ENCODE assay signal across 8 cellular contexts in genomic region chr3:17412950-17413530, GRCh38.
DNase-seq lines count a peak whose midpoint lies in the region; ATAC-seq, FAIRE-seq and TF ChIP-seq lines count a peak whose summit lies in the region.

No MANE protein-coding gene starts in this region.

- no peak overlapping the region for H3K14ac ChIP-seq in trophoblast cell (ENCODE audit: low read length)

- no peak overlapping the region for H2BK5ac ChIP-seq in trophoblast cell (ENCODE audit: low read depth, low read length, poor library complexity)

- H2AFZ ChIP-seq in trophoblast cell (ENCODE audit: insufficient read depth, low read length, poor library complexity) = no peak overlapping the region

- intact Hi-C loops in CD14-positive monocyte (cut with micrococcal nuclease) = loop anchor here in 1 of 2 donors (5.0 to 10.0 kb wide), 2 partner anchors 158 to 811 kb away; no protein-coding TSS in a partner anchor

- H3K4me1 ChIP-seq in foreskin keratinocyte (no peaks in the 10 kb centered on the region), trophoblast cell (ENCODE audit: control insufficient read depth in 1 of 2, insufficient read depth in 2 of 2, low read length in 2 of 2) (no peaks in the 10 kb centered on the region)

- H2AK5ac ChIP-seq in trophoblast cell (ENCODE audit: low read length) = no peak overlapping the region

- no peak overlapping the region for H3K23ac ChIP-seq in trophoblast cell (ENCODE audit: low read length)

- peaks cover 0 to 2% (median 0%) of the 10 kb centered on the region in 7 donors for H3K9me3 Mint-ChIP-seq in CD14-positive monocyte

- H3K18ac ChIP-seq in trophoblast cell (ENCODE audit: low read length) = no peak overlapping the region

- no peaks in the 10 kb centered on the region for H3K79me1 ChIP-seq in trophoblast cell (ENCODE audit: low read length)

- no peaks in the 10 kb centered on the region for H3K79me2 ChIP-seq in trophoblast cell (ENCODE audit: control insufficient read depth, insufficient read depth, low read length, poor library complexity)

- no peak overlapping the region for H4K8ac ChIP-seq in trophoblast cell (ENCODE audit: low read depth, low read length)

- H3K27ac Mint-ChIP-seq in CD14-positive monocyte = no peak overlapping the region

- ATAC-seq in GM18502 (IDR thresholded peaks at IDR 0.05; ENCODE audit: poor library complexity, unreplicated experiment) (peak; percentile 91), HG02840 (IDR thresholded peaks at IDR 0.05; ENCODE audit: low FRiP score, unreplicated experiment) (peak; percentile 78), foreskin keratinocyte (peak; percentile 91)

- H3K36me3 Mint-ChIP-seq in CD14-positive monocyte = peaks cover 2 to 4% of the 10 kb centered on the region in 2 donors

- peak; percentile 62 for FAIRE-seq in TTC549 (lab: Jason Lieb, UNC)

- H3K27me3 Mint-ChIP-seq in CD14-positive monocyte (ENCODE audit: low read depth in 3 of 3) = no peaks in the 10 kb centered on the region

- H4K91ac ChIP-seq in trophoblast cell (ENCODE audit: low read depth, low read length) = no peak overlapping the region

- no peak overlapping the region for H3K9ac ChIP-seq in trophoblast cell (ENCODE audit: low read length)

- no peak overlapping the region for H2BK120ac ChIP-seq in trophoblast cell (ENCODE audit: insufficient read depth, low read length, poor library complexity)

- H3K27ac ChIP-seq in foreskin keratinocyte (no peak overlapping the region), trophoblast cell (ENCODE audit: low read depth, low read length) (no peak overlapping the region)

- no peak overlapping the region for H3K4me3 ChIP-seq in trophoblast cell (ENCODE audit: low read depth, low read length)

- no peaks in the 10 kb centered on the region for H3K36me3 ChIP-seq in trophoblast cell (ENCODE audit: control insufficient read depth in 1 of 2, insufficient read depth in 2 of 2, low read length in 2 of 2)

- no peak overlapping the region for H2BK12ac ChIP-seq in trophoblast cell (ENCODE audit: low read length)

- DNase-seq in CD14-positive monocyte (ENCODE audit: low spot score) = no peak
- DNase-seq in NCI-H146 (lab: John Stamatoyannopoulos, UW) = peak; percentile 72
- DNase-seq in foreskin keratinocyte = peak; percentile 23 to 54
- DNase-seq in trophoblast cell = peak; percentile 12 to 87
- DNase-seq in ecto neural progenitor cell (ENCODE audit: low spot score) = no peak

- no peaks in the 10 kb centered on the region for H3K27me3 ChIP-seq in foreskin keratinocyte
- H3K27me3 ChIP-seq in trophoblast cell (ENCODE audit: insufficient read depth, low read length) = no peaks in the 10 kb centered on the region

- H3K9me3 ChIP-seq in trophoblast cell (ENCODE audit: insufficient read depth, low read depth, low read length) = no peaks in the 10 kb centered on the region

- TF ChIP-seq CTCF in CD14-positive monocyte (IDR thresholded peaks at IDR 0.05) = peak; percentile 87
- TF ChIP-seq CTCF in foreskin keratinocyte (conservative IDR thresholded peaks at IDR 0.05) = peak; percentile 82

- no peak overlapping the region for H3K4ac ChIP-seq in trophoblast cell (ENCODE audit: low read depth, low read length)

- H3K4me3 Mint-ChIP-seq in CD14-positive monocyte = no peak overlapping the region

- H3K4me2 ChIP-seq in trophoblast cell (ENCODE audit: low read length) = no peak overlapping the region

- H4K12ac ChIP-seq in trophoblast cell (ENCODE audit: low read depth, low read length) = no peak overlapping the region

- no peaks in the 10 kb centered on the region for H3K4me1 Mint-ChIP-seq in CD14-positive monocyte

Comparison
In these comparisons a context has a peak if more than half of its experiments do, and no peak if none do; other contexts are left out.
1. DNase-seq: peak in NCI-H146 (single experiment), foreskin keratinocyte (2 of 2) and trophoblast cell (2 of 2); none in CD14-positive monocyte (single experiment) and ecto neural progenitor cell (single experiment).
2. Peak in every context shown above with its lines, with median percentiles within 50 percentile points of each other: ATAC-seq.